ENCODE assay signal across 8 cellular contexts in the genomic region with DNA sequence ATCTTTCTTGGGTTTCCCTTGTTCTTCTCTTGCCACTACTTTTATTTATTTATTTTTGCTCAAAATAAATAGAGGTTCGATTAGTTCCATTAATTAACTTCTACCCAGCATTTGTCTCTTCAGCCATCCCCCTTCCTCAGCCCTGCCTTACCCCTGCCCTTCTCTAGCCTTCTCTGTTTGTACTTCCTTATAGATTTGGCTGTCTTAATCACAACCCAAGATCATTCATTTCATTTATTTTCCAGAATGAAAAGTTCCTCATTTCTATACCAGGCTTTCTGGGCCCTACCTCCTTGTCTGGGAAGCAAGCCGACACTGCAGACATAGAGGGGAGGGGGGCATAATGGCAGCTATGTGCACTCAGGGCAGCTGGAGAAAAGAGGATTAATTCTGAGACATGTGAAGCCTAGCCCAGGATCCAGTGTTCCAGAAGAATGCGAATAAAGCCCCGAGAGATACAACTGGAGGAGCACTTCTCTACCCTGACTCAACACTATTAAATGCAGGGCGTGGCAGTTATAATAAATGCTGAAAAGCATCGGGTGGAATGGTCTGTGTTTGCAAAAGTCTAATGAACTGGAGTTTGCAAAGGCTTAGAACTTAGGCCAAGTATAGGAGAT. TPM values are rescaled to one million over a fixed set of nuclear protein-coding genes. Genes with fewer than 3 reads are reported as not detected.
A peak's percentile ranks its signal among the peaks of the same experiment; 100 is the strongest.
DNase-seq lines count a peak whose midpoint lies in the region; ATAC-seq, FAIRE-seq and TF ChIP-seq lines count a peak whose summit lies in the region.

No MANE protein-coding gene starts in this region.

- H3K9me3 ChIP-seq in keratinocyte (ENCODE audit: control insufficient read depth, low read depth, low read length) (no peaks in the 10 kb centered on the region), thoracic aorta (no peaks in the 10 kb centered on the region)

- FAIRE-seq in keratinocyte (lab: Jason Lieb, UNC), result peak; percentile 62

- peak overlapping the region; percentile 96 for H3K27ac Mint-ChIP-seq in activated naive CD8-positive, alpha-beta T cell

- H3K9me1 ChIP-seq in keratinocyte (ENCODE audit: control insufficient read depth, extremely low read depth, insufficient read depth, low read length), result no peaks in the 10 kb centered on the region

- peak overlapping the region; percentile 73 for H3K4me3 Mint-ChIP-seq in activated naive CD8-positive, alpha-beta T cell

- TF ChIP-seq CTCF in keratinocyte (optimal IDR thresholded peaks at IDR 0.05 in 1 of 3, IDR thresholded peaks at IDR 0.05 in 1 of 3, conservative IDR thresholded peaks at IDR 0.05 in 1 of 3; ENCODE audit: extremely low read depth in 1 of 3, insufficient read depth in 2 of 3, low read length in 3 of 3) (no peak), thoracic aorta (IDR thresholded peaks at IDR 0.05) (no peak)

- H3K4me3 ChIP-seq in keratinocyte (ENCODE audit: control insufficient read depth in 2 of 3, extremely low read depth in 1 of 3, insufficient read depth in 2 of 3, low read depth in 1 of 3, low read length in 3 of 3) (peak overlapping the region in 2 of 3 experiments; percentile 14 to 43), thoracic aorta (peak overlapping the region; percentile 40)

- peak overlapping the region; percentile 81 for H3K4me2 ChIP-seq in keratinocyte (ENCODE audit: control insufficient read depth, extremely low read depth, insufficient read depth, low read depth, low read length)

- H3K9ac ChIP-seq in keratinocyte (ENCODE audit: control insufficient read depth, extremely low read depth, insufficient read depth, low read length), result peak overlapping the region; percentile 49

- H4K20me1 ChIP-seq in keratinocyte (ENCODE audit: control insufficient read depth, extremely low read depth, insufficient read depth, low read length), result no peaks in the 10 kb centered on the region

- H3K4me1 ChIP-seq in keratinocyte (ENCODE audit: control insufficient read depth, extremely low read depth, insufficient read depth, low read length), result peaks cover 42% of the 10 kb centered on the region
- H3K4me1 ChIP-seq in thoracic aorta (ENCODE audit: control insufficient read depth in 1 of 2, low read depth in 2 of 2), result peaks cover 39 to 60% of the 10 kb centered on the region in 2 donors

- peak overlapping the region; percentile 83 for H3K27ac ChIP-seq in keratinocyte (ENCODE audit: control insufficient read depth, insufficient read depth, low read length)
- H3K27ac ChIP-seq in thoracic aorta, result peak overlapping the region; percentile 89 to 95

- H3K27me3 ChIP-seq in keratinocyte (ENCODE audit: control insufficient read depth, extremely low read depth, insufficient read depth, low read length) (no peaks in the 10 kb centered on the region), thoracic aorta (replicated peaks; ENCODE audit: insufficient read depth) (no peaks in the 10 kb centered on the region)

- DNase-seq in activated CD8-positive, alpha-beta memory T cell treated with anti-CD3 and anti-CD28 coated beads for 24 hours, result peak; percentile 55
- no peak for DNase-seq in activated CD8-positive, alpha-beta memory T cell treated with anti-CD3 and anti-CD28 coated beads, Interleukin-2, amount 50 U/mL, for 48 hours
- DNase-seq in keratinocyte (ENCODE audit: low read depth, low spot score), result no peak
- DNase-seq in thoracic aorta (ENCODE audit: low spot score), result no peak
- no peak for DNase-seq in SHP77 (lab: John Stamatoyannopoulos, UW)

- H3K9me3 Mint-ChIP-seq in activated naive CD8-positive, alpha-beta T cell (ENCODE audit: low read depth), result no peaks in the 10 kb centered on the region

- dilution Hi-C loops in keratinocyte (cut with MboI; ENCODE audit: extremely low pct_ligation_motif_present, low sequenced_read_pairs), result no loop called here

- ATAC-seq in thoracic aorta (ENCODE audit: insufficient number of reproducible peaks, low FRiP score, low read depth), result no peak
- no peak for ATAC-seq in GM21619 (IDR thresholded peaks at IDR 0.05; ENCODE audit: unreplicated experiment)
- ATAC-seq in GM18909 (IDR thresholded peaks at IDR 0.05; ENCODE audit: poor library complexity, unreplicated experiment), result no peak

- H3K79me2 ChIP-seq in keratinocyte (ENCODE audit: control insufficient read depth, insufficient read depth, low read length), result no peaks in the 10 kb centered on the region

- no peaks in the 10 kb centered on the region for H3K27me3 Mint-ChIP-seq in activated naive CD8-positive, alpha-beta T cell

- no peaks in the 10 kb centered on the region for H3K36me3 Mint-ChIP-seq in activated naive CD8-positive, alpha-beta T cell

- H3K36me3 ChIP-seq in keratinocyte (ENCODE audit: control insufficient read depth in 2 of 2, extremely low read depth in 1 of 2, insufficient read depth in 2 of 2, low read length in 2 of 2), result no peaks in the 10 kb centered on the region
- no peaks in the 10 kb centered on the region for H3K36me3 ChIP-seq in thoracic aorta

- H2AFZ ChIP-seq in keratinocyte (ENCODE audit: control insufficient read depth, low read length), result peak overlapping the region; percentile 40

- peaks cover 99% of the 10 kb centered on the region for H3K4me1 Mint-ChIP-seq in activated naive CD8-positive, alpha-beta T cell (ENCODE audit: low read depth)

RNA-seq across cellular contexts. Expression of a gene that starts 6.4 kb away (rescaled TPM):
- 63.1 to 146 TPM (median 99.7 TPM) in 3 replicates for polyA plus RNA-seq in keratinocyte
- polyA plus RNA-seq in keratinocyte (2011; ENCODE audit: low read depth), result 334 TPM
- polyA plus RNA-seq in keratinocyte (2011; cell fraction: cytosol; rRNA removed), result 60.6 and 83.9 TPM in 2 replicates
- 75.6 and 156 TPM in 2 replicates for polyA plus RNA-seq in keratinocyte (2011; cell fraction: nucleus; rRNA removed)
- polyA plus RNA-seq in keratinocyte (2012; ENCODE audit: low replicate concordance), result 80.0 and 198 TPM in 2 replicates
- polyA minus RNA-seq in keratinocyte, result 8.4 to 29.0 TPM (median 14.0 TPM) in 3 replicates
- polyA minus RNA-seq in keratinocyte (2011; cell fraction: cytosol; rRNA and poly(A)+ RNA removed), result 27.0 TPM
- 37.1 and 90.1 TPM in 2 replicates for polyA minus RNA-seq in keratinocyte (2011; cell fraction: nucleus; rRNA and poly(A)+ RNA removed)
- total RNA-seq in thoracic aorta, result 10 to 100 TPM; 53.5 to 91.3 TPM

RNA-seq across cellular contexts. Expression of a gene that starts 53.7 kb away (rescaled TPM):
- 12.8 to 30.4 TPM (median 13.9 TPM) in 3 replicates for polyA plus RNA-seq in keratinocyte
- 38.6 TPM for polyA plus RNA-seq in keratinocyte (2011; ENCODE audit: low read depth)
- 12.0 and 26.0 TPM in 2 replicates for polyA plus RNA-seq in keratinocyte (2011; cell fraction: cytosol; rRNA removed)
- polyA plus RNA-seq in keratinocyte (2011; cell fraction: nucleus; rRNA removed), result 9.2 and 14.1 TPM in 2 replicates
- polyA plus RNA-seq in keratinocyte (2012; ENCODE audit: low replicate concordance), result 15.0 and 23.7 TPM in 2 replicates
- 2.4 to 22.3 TPM (median 4.6 TPM) in 3 replicates for polyA minus RNA-seq in keratinocyte
- polyA minus RNA-seq in keratinocyte (2011; cell fraction: cytosol; rRNA and poly(A)+ RNA removed), result 6.5 TPM
- 2.7 and 3.0 TPM in 2 replicates for polyA minus RNA-seq in keratinocyte (2011; cell fraction: nucleus; rRNA and poly(A)+ RNA removed)
- total RNA-seq in thoracic aorta, result 10 to 100 TPM; 19.0 to 33.2 TPM

RNA-seq across cellular contexts. Expression of a gene that starts 54.1 kb away (rescaled TPM):
- polyA plus RNA-seq in keratinocyte, result 16.8 to 27.7 TPM (median 21.2 TPM) in 3 replicates
- polyA plus RNA-seq in keratinocyte (2011; ENCODE audit: low read depth), result 22.6 TPM
- 14.8 and 30.0 TPM in 2 replicates for polyA plus RNA-seq in keratinocyte (2011; cell fraction: cytosol; rRNA removed)
- 18.0 and 23.4 TPM in 2 replicates for polyA plus RNA-seq in keratinocyte (2011; cell fraction: nucleus; rRNA removed)
- 19.7 and 21.8 TPM in 2 replicates for polyA plus RNA-seq in keratinocyte (2012; ENCODE audit: low replicate concordance)
- polyA minus RNA-seq in keratinocyte, result 12.0 to 38.5 TPM (median 22.2 TPM) in 3 replicates
- 29.0 TPM for polyA minus RNA-seq in keratinocyte (2011; cell fraction: cytosol; rRNA and poly(A)+ RNA removed)
- polyA minus RNA-seq in keratinocyte (2011; cell fraction: nucleus; rRNA and poly(A)+ RNA removed), result 30.6 and 58.2 TPM in 2 replicates
- total RNA-seq in thoracic aorta, result 100 to 1,000 TPM in 1 of 2 donors, 10 to 100 TPM in 1; 41.6 to 115 TPM
